In the genomic region with DNA sequence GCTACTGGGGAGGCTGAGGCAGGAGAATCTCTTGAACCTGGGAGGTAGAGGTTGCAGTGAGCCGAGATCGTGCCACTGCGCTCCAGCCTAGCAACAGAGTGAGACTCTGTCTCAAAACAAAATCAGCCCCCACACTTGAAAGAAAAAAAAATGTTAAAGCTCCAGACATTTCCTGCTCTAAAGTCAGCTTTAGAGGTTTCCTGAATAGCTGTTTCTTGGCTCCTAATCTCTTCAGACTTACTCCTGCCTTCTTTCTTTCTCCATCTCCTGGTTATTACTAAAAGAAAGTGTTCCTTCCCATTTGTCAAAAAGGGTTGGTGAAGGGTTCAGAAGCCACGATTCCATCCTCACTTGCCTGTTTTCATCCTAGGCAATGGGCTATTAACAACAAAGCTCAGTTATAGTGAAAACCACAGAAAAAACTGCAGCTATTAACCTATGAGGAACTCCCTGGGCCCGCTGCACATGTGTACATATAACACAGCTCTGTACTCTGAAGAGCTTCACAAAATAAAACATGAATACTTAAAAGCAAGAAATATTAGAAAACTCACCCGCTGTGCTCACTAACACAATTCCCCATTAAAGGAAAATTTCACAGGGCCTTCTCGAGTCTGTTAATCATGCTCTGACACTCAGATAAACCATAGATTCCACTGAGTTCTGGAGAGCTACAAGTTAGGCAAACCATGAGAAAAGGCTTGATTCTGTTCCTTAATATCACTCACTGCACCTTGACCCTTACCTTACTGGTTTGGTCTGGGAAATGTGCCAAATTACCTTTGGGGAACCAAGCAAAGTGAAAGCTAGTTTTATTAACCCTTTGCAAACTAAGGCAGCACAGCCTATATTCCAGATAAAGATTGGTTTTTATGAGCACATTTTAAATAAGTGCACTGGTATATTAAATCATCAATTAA, we compare ENCODE assay signal across 8 cellular contexts.
A peak's percentile ranks its signal among the peaks of the same experiment; 100 is the strongest.
DNase-seq lines count a peak whose midpoint lies in the region; ATAC-seq and TF ChIP-seq lines count a peak whose summit lies in the region.

No MANE protein-coding gene starts in this region.

- no peaks in the 10 kb centered on the region for H3K9me3 Mint-ChIP-seq in activated naive CD8-positive, alpha-beta T cell treated with anti-CD3 and anti-CD28 coated beads for 36 hours

- H3K4me1 ChIP-seq in mucosa of descending colon (ENCODE audit: low read depth) = peaks cover 15% of the 10 kb centered on the region

- no peaks in the 10 kb centered on the region for H3K9me3 ChIP-seq in mucosa of descending colon

- no peaks in the 10 kb centered on the region for H3K27me3 Mint-ChIP-seq in activated naive CD8-positive, alpha-beta T cell treated with anti-CD3 and anti-CD28 coated beads for 36 hours

- peak overlapping the region; percentile 36 for H3K4me3 Mint-ChIP-seq in activated naive CD8-positive, alpha-beta T cell treated with anti-CD3 and anti-CD28 coated beads for 36 hours

- DNase-seq in COR-L47 (lab: John Stamatoyannopoulos, UW) (peak; percentile 52), HuH-7.5 (ENCODE audit: low spot score) (peak; percentile 14), mucosa of descending colon (peak in 1 of 3 donors; percentile 84), A172 (ENCODE audit: low spot score) (no peak), C1 segment of cervical spinal cord (lab: John Stamatoyannopoulos, UW) (no peak)
- no peak for DNase-seq in activated naive CD8-positive, alpha-beta T cell treated with anti-CD3 and anti-CD28 coated beads for 36 hours
- no peak for DNase-seq in effector CD4-positive, alpha-beta T cell

- ATAC-seq in mucosa of descending colon = peak; percentile 96
- ATAC-seq in GM18873 (IDR thresholded peaks at IDR 0.05; ENCODE audit: low FRiP score, unreplicated experiment) = no peak

- TF ChIP-seq CTCF in mucosa of descending colon (IDR thresholded peaks at IDR 0.05) = no peak

- peaks cover 36% of the 10 kb centered on the region for H3K4me1 Mint-ChIP-seq in activated naive CD8-positive, alpha-beta T cell treated with anti-CD3 and anti-CD28 coated beads for 36 hours

- no peak overlapping the region for H3K4me3 ChIP-seq in mucosa of descending colon

- intact Hi-C loops in mucosa of descending colon (cut with DNase I, micrococcal nuclease) = no loop called here

- H3K27ac Mint-ChIP-seq in activated naive CD8-positive, alpha-beta T cell treated with anti-CD3 and anti-CD28 coated beads for 36 hours = peak overlapping the region; percentile 57

- H3K36me3 Mint-ChIP-seq in activated naive CD8-positive, alpha-beta T cell treated with anti-CD3 and anti-CD28 coated beads for 36 hours = peaks cover 8% of the 10 kb centered on the region

- no peaks in the 10 kb centered on the region for H3K36me3 ChIP-seq in mucosa of descending colon (ENCODE audit: low read depth)

Comparison
In these comparisons a context has a peak if more than half of its experiments do, and no peak if none do; other contexts are left out.
1. DNase-seq: peak in COR-L47 (single experiment) and HuH-7.5 (single experiment); none in activated naive CD8-positive, alpha-beta T cell treated with anti-CD3 and anti-CD28 coated beads for 36 hours (single experiment), effector CD4-positive, alpha-beta T cell (single experiment), A172 (single experiment) and C1 segment of cervical spinal cord (0 of 14).